Comparison of ENCODE assay signal across 8 cellular contexts in the genomic region with DNA sequence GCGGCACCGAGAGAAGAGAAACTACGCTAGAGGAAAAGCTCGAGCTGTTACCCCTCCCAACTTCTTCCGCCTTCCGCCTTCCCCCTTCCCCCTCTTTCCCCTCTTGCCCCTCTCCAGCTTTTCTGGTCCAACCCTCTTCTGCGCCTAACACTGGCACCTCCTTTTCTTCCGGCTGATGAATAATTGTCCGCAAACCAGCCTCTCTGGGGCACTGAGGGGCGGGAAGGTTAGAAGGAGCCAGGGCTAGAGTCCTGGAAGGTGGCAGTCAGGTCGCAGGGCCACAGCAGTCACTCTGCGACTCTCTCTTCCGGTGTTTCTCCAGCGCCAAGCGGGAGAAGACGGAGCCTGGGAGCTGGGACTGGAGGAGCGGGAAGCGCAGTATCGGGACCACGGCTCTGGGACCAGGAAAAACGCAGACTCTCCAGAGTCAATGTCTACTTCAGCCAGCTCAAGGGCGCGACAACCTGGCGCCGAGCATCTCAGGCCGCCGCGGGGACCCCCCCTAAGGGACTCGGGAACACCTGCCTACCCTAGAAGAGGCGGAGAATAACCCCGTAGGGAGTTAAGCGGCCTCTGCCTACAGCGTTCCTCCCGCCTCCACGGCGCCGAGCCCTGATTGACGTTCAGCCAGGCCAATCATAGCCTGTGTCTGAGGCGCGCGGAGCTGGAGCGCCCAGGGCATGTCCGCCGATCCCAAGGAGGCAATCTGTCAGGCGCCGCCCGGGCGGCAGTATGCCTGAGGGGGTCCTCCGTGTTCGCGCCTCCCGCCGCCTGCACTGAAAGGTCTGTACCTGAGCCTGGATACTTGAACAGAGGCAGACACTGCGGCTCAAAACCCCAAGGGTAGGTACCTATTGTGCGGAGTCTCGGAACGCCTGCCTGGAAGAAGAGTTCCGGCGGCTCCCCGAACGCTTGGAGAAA. TPM values are rescaled to one million over a fixed set of nuclear protein-coding genes. Genes with fewer than 3 reads are reported as not detected.
DNase-seq lines count a peak whose midpoint lies in the region; ATAC-seq lines count a peak whose summit lies in the region.

No MANE protein-coding gene starts in this region.

- DNase-seq in AG20443 (ENCODE audit: low spot score) (peak; percentile 99), NCI-H446 (lab: John Stamatoyannopoulos, UW) (peak; percentile 86 to 96), cerebellum (ENCODE audit: low spot score) (peak; percentile 97), kidney glomerular epithelial cell (lab: John Stamatoyannopoulos, UW) (peak; percentile 85)
- DNase-seq in activated CD4-positive, CD25-positive, alpha-beta regulatory T cell treated with anti-CD3 and anti-CD28 coated beads, Interleukin-2, amount 50 U/mL, for 72 hours: peak; percentile 98
- DNase-seq in stimulated activated CD4-positive, alpha-beta T cell treated with anti-CD3 and anti-CD28 coated beads, Interleukin-15, amount 100 ng/mL, for 48 hours (ENCODE audit: low read depth in 2 of 2): peak; percentile 80 to 93

- ATAC-seq in GM19043 (IDR thresholded peaks at IDR 0.05; ENCODE audit: low read depth, unreplicated experiment) (peak; percentile 96), HG03354 (IDR thresholded peaks at IDR 0.05; ENCODE audit: poor library complexity, severe bottlenecking, unreplicated experiment) (peak; percentile 97)

RNA-seq across cellular contexts. Expression of gene PSMB9, which starts 40.4 kb away (rescaled TPM):
- 1.4 TPM for total RNA-seq in cerebellum

RNA-seq across cellular contexts. Expression of gene TAP1, which starts 40.8 kb away (rescaled TPM):
- total RNA-seq in cerebellum: 5.3 TPM

RNA-seq across cellular contexts. Expression of gene HLA-DMB, which starts 46.5 kb away (rescaled TPM):
- 1.5 TPM for total RNA-seq in cerebellum

RNA-seq across cellular contexts. Expression of gene PSMB8, which starts 50.5 kb away (rescaled TPM):
- total RNA-seq in cerebellum: 4.0 TPM

RNA-seq across cellular contexts. Expression of gene TAP2, which starts 55.8 kb away (rescaled TPM):
- total RNA-seq in cerebellum: 4.4 TPM

Comparison
In these comparisons a context has a peak if more than half of its experiments do, and no peak if none do; other contexts are left out.
1. Peak in every context shown above with its lines: DNase-seq and ATAC-seq.